6 cellular contexts compared by ENCODE assay signal in genomic region chr2:27407798-27408491, GRCh38. TPM values are rescaled to one million over a fixed set of nuclear protein-coding genes. Genes with fewer than 3 reads are reported as not detected.
DNase-seq lines count a peak whose midpoint lies in the region; ATAC-seq lines count a peak whose summit lies in the region.

No MANE protein-coding gene starts in this region.

- peaks cover 4% of the 10 kb centered on the region for H3K27me3 Mint-ChIP-seq in activated naive CD8-positive, alpha-beta T cell treated with anti-CD3 and anti-CD28 coated beads, Interleukin-2, amount 10 ng/mL, durations not matched to agents 7 days and 5 days

- peaks cover 3% of the 10 kb centered on the region for H3K9me3 Mint-ChIP-seq in activated naive CD8-positive, alpha-beta T cell treated with anti-CD3 and anti-CD28 coated beads, Interleukin-2, amount 10 ng/mL, durations not matched to agents 7 days and 5 days

- in situ Hi-C loops in Caki2 (cut with HindIII; ENCODE audit: low pct_unique_long_range_greater_than_20kb, low sequenced_read_pairs), result no loop called here

- peaks cover 32% of the 10 kb centered on the region for H3K4me1 Mint-ChIP-seq in activated naive CD8-positive, alpha-beta T cell treated with anti-CD3 and anti-CD28 coated beads, Interleukin-2, amount 10 ng/mL, durations not matched to agents 7 days and 5 days

- ATAC-seq in activated naive CD8-positive, alpha-beta T cell treated with anti-CD3 and anti-CD28 coated beads, Interleukin-2, amount 10 ng/mL, durations not matched to agents 7 days and 5 days (ENCODE audit: low read depth), result no peak
- ATAC-seq in GM21526 (IDR thresholded peaks at IDR 0.05; ENCODE audit: low FRiP score, unreplicated experiment), result no peak

- peak; percentile 50 for DNase-seq in Caki2 (ENCODE audit: low read depth)
- DNase-seq in M059J (ENCODE audit: low read depth), result peak; percentile 49
- no peak for DNase-seq in activated naive CD8-positive, alpha-beta T cell treated with anti-CD3 and anti-CD28 coated beads, Interleukin-2, amount 10 ng/mL, durations not matched to agents 7 days and 5 days
- peak; percentile 23 for DNase-seq in medulla oblongata (ENCODE audit: extremely low spot score)
- no peak for DNase-seq in occipital lobe (lab: John Stamatoyannopoulos, UW)

- peak overlapping the region; percentile 76 for H3K27ac Mint-ChIP-seq in activated naive CD8-positive, alpha-beta T cell treated with anti-CD3 and anti-CD28 coated beads, Interleukin-2, amount 10 ng/mL, durations not matched to agents 7 days and 5 days

- POLR2A ChIA-PET in activated naive CD8-positive, alpha-beta T cell treated with anti-CD3 and anti-CD28 coated beads, Interleukin-2, amount 10 ng/mL, durations not matched to agents 7 days and 5 days (lab: Charles Lee), result interaction anchor here (4.2 kb wide), 1 partner anchor 22 kb away, joined by 91 read pairs; the partner anchor contains the start of gene NRBP1

- H3K36me3 Mint-ChIP-seq in activated naive CD8-positive, alpha-beta T cell treated with anti-CD3 and anti-CD28 coated beads, Interleukin-2, amount 10 ng/mL, durations not matched to agents 7 days and 5 days, result peaks cover 8% of the 10 kb centered on the region

- H3K4me3 Mint-ChIP-seq in activated naive CD8-positive, alpha-beta T cell treated with anti-CD3 and anti-CD28 coated beads, Interleukin-2, amount 10 ng/mL, durations not matched to agents 7 days and 5 days, result peak overlapping the region; percentile 90

RNA-seq across cellular contexts. Expression of gene PPM1G, which starts 1.4 kb away (rescaled TPM):
- 148 and 186 TPM in 2 replicates for total RNA-seq in Caki2 (2014; rRNA removed; shearing (Covaris generic); ENCODE audit: low replicate concordance)
- total RNA-seq in M059J (2014; rRNA removed; shearing (Covaris generic)), result 105 and 134 TPM in 2 replicates
- 10 to 100 TPM; 90.1 to 91.3 TPM for total RNA-seq in activated naive CD8-positive, alpha-beta T cell treated with anti-CD3 and anti-CD28 coated beads, Interleukin-2, amount 10 ng/mL, durations not matched to agents 7 days and 5 days
- total RNA-seq in occipital lobe, result 58.0 TPM

RNA-seq across cellular contexts. Expression of gene NRBP1, which starts 20.5 kb away (rescaled TPM):
- total RNA-seq in Caki2 (2014; rRNA removed; shearing (Covaris generic); ENCODE audit: low replicate concordance), result 146 and 150 TPM in 2 replicates
- 96.9 and 124 TPM in 2 replicates for total RNA-seq in M059J (2014; rRNA removed; shearing (Covaris generic))
- total RNA-seq in activated naive CD8-positive, alpha-beta T cell treated with anti-CD3 and anti-CD28 coated beads, Interleukin-2, amount 10 ng/mL, durations not matched to agents 7 days and 5 days, result 10 to 100 TPM; 92.2 to 92.5 TPM
- 58.8 TPM for total RNA-seq in occipital lobe

RNA-seq across cellular contexts. Expression of gene ZNF513, which starts 27.4 kb away (rescaled TPM):
- 12.3 and 19.0 TPM in 2 replicates for total RNA-seq in Caki2 (2014; rRNA removed; shearing (Covaris generic); ENCODE audit: low replicate concordance)
- 3.6 and 7.6 TPM in 2 replicates for total RNA-seq in M059J (2014; rRNA removed; shearing (Covaris generic))
- 10 to 100 TPM; 16.4 to 18.6 TPM for total RNA-seq in activated naive CD8-positive, alpha-beta T cell treated with anti-CD3 and anti-CD28 coated beads, Interleukin-2, amount 10 ng/mL, durations not matched to agents 7 days and 5 days
- total RNA-seq in occipital lobe, result 12.0 TPM

RNA-seq across cellular contexts. Expression of gene KRTCAP3, which starts 34.2 kb away (rescaled TPM):
- total RNA-seq in Caki2 (2014; rRNA removed; shearing (Covaris generic); ENCODE audit: low replicate concordance), result not detected in 2 replicates
- not detected in 2 replicates for total RNA-seq in M059J (2014; rRNA removed; shearing (Covaris generic))
- 10 to 100 TPM; 12.2 to 13.9 TPM for total RNA-seq in activated naive CD8-positive, alpha-beta T cell treated with anti-CD3 and anti-CD28 coated beads, Interleukin-2, amount 10 ng/mL, durations not matched to agents 7 days and 5 days
- not detected for total RNA-seq in occipital lobe

RNA-seq across cellular contexts. Expression of gene SNX17, which starts 37.5 kb away (rescaled TPM):
- 307 and 358 TPM in 2 replicates for total RNA-seq in Caki2 (2014; rRNA removed; shearing (Covaris generic); ENCODE audit: low replicate concordance)
- total RNA-seq in M059J (2014; rRNA removed; shearing (Covaris generic)), result 70.4 and 88.3 TPM in 2 replicates
- 100 to 1,000 TPM; 113 to 116 TPM for total RNA-seq in activated naive CD8-positive, alpha-beta T cell treated with anti-CD3 and anti-CD28 coated beads, Interleukin-2, amount 10 ng/mL, durations not matched to agents 7 days and 5 days
- 51.5 TPM for total RNA-seq in occipital lobe

Comparison
In these comparisons a context has a peak if more than half of its experiments do, and no peak if none do; other contexts are left out.
1. DNase-seq: peak in Caki2 (single experiment), M059J (single experiment) and medulla oblongata (single experiment); none in activated naive CD8-positive, alpha-beta T cell treated with anti-CD3 and anti-CD28 coated beads, Interleukin-2, amount 10 ng/mL, durations not matched to agents 7 days and 5 days (single experiment) and occipital lobe (single experiment).